Comparison of ENCODE assay signal across 20 cellular contexts in the genomic region with DNA sequence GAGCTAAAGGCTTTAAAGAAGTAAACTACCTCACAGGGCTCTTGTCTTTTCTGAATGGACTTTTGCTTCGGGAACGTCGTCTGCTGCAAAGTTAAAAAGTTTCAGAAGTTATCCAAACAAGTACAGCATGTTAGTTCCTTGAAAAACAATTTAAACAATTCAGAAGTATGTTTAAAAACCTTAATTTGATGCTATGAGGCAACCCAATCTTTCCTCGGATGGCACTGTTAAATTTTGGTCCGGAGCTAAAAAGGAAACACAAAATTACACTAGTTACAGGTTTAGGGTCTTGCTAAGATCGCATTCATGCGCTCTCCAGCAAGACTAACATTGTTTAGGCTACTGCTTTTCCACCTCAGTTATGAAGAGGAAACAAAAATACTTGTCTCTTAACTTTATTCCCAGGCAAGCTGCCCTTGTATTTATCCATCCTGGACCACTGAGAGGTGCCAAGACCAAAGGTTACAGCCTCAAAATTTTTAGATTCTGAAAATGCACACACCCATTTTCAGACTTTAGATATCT.
"Had no signal": no experiment of that assay in that cellular context is flagged by ENCODE, and none has a peak within 500 bp of the region (broad histone marks: within the 10 kb centered on the region; RNA-seq: fewer than 3 reads in every experiment).

No MANE protein-coding gene starts in this region.

- H3K9ac ChIP-seq: neural progenitor cell had no signal

- H3K9me3 ChIP-seq: body of pancreas, lower lobe of right lung, prostate gland, right atrium auricular region, tibial artery had no signal

- H3K27ac ChIP-seq: body of pancreas, cardiac muscle cell, lower lobe of right lung, neural progenitor cell, prostate gland, right atrium auricular region, tibial artery, VCaP had no signal

- FAIRE-seq: endometrium, keratinocyte had no signal

- H3K27ac Mint-ChIP-seq: activated CD4-positive, alpha-beta memory T cell treated with anti-CD3 and anti-CD28 coated beads, Interleukin-2, amount 10 ng/mL, durations not matched to agents 7 days and 5 days; activated CD4-positive, alpha-beta T cell treated with anti-CD3 and anti-CD28 coated beads, Interleukin-2, amount 10 ng/mL, durations not matched to agents 24 days and 14 days; activated T-helper 17 cell treated with anti-CD3 and anti-CD28 coated beads, Interleukin-2, amount 50 U/mL, for 72 hours; neural progenitor cell; T-helper 2 cell treated with Interferon-gamma antibody and Interleukin-4, amounts not matched to agents 5 μg/mL and 100 μg/mL, for 36 hours had no signal

- DNase-seq: activated CD4-positive, alpha-beta memory T cell treated with anti-CD3 and anti-CD28 coated beads, Interleukin-2, amount 10 ng/mL, durations not matched to agents 7 days and 5 days; activated CD4-positive, alpha-beta T cell treated with anti-CD3 and anti-CD28 coated beads, Interleukin-2, amount 10 ng/mL, durations not matched to agents 24 days and 14 days; activated naive CD4-positive, alpha-beta T cell treated with Interleukin-2 at 50 U/mL for 16 hours; body of pancreas; foreskin fibroblast; lower lobe of right lung; naive B cell; stimulated activated CD4-positive, alpha-beta T cell treated with anti-CD3 and anti-CD28 coated beads, Interleukin-12 subunit alpha, Interleukin-12 subunit beta, amount 100 ng/mL, for 4 hours; stimulated activated CD4-positive, alpha-beta T cell treated with anti-CD3 and anti-CD28 coated beads, Interleukin-4, amount 100 ng/mL, for 4 hours; tibial artery had no signal

- ATAC-seq: body of pancreas, lower lobe of right lung had no signal

- H3K4me1 ChIP-seq: neural progenitor cell had no signal

- H3K4me1 Mint-ChIP-seq: neural progenitor cell had no signal

- H3K9me3 Mint-ChIP-seq: activated CD4-positive, alpha-beta memory T cell treated with anti-CD3 and anti-CD28 coated beads, Interleukin-2, amount 10 ng/mL, durations not matched to agents 7 days and 5 days; activated CD4-positive, alpha-beta T cell treated with anti-CD3 and anti-CD28 coated beads, Interleukin-2, amount 10 ng/mL, durations not matched to agents 24 days and 14 days; activated T-helper 17 cell treated with anti-CD3 and anti-CD28 coated beads, Interleukin-2, amount 50 U/mL, for 72 hours; naive B cell; neural progenitor cell; stimulated activated naive CD8-positive, alpha-beta T cell treated with anti-CD3 and anti-CD28 coated beads, Interleukin-15, Interleukin-2, amounts not matched to agents 100 ng/mL and 50 ng/mL, for 24 hours; T-helper 2 cell treated with Interferon-gamma antibody and Interleukin-4, amounts not matched to agents 5 μg/mL and 100 μg/mL, for 36 hours had no signal

- H3K4me2 ChIP-seq: neural progenitor cell had no signal

- H2AFZ ChIP-seq: neural progenitor cell had no signal

- H3K27me3 ChIP-seq: body of pancreas, cardiac muscle cell, neural progenitor cell, right atrium auricular region, tibial artery had no signal

- H3K4me3 Mint-ChIP-seq: activated CD4-positive, alpha-beta memory T cell treated with anti-CD3 and anti-CD28 coated beads, Interleukin-2, amount 10 ng/mL, durations not matched to agents 7 days and 5 days; activated CD4-positive, alpha-beta T cell treated with anti-CD3 and anti-CD28 coated beads, Interleukin-2, amount 10 ng/mL, durations not matched to agents 24 days and 14 days; neural progenitor cell; stimulated activated naive CD8-positive, alpha-beta T cell treated with anti-CD3 and anti-CD28 coated beads, Interleukin-15, Interleukin-2, amounts not matched to agents 100 ng/mL and 50 ng/mL, for 24 hours; T-helper 2 cell treated with Interferon-gamma antibody and Interleukin-4, amounts not matched to agents 5 μg/mL and 100 μg/mL, for 36 hours had no signal

- H3K27me3 Mint-ChIP-seq: activated CD4-positive, alpha-beta memory T cell treated with anti-CD3 and anti-CD28 coated beads, Interleukin-2, amount 10 ng/mL, durations not matched to agents 7 days and 5 days; activated CD4-positive, alpha-beta T cell treated with anti-CD3 and anti-CD28 coated beads, Interleukin-2, amount 10 ng/mL, durations not matched to agents 24 days and 14 days; activated T-helper 17 cell treated with anti-CD3 and anti-CD28 coated beads, Interleukin-2, amount 50 U/mL, for 72 hours; naive B cell; stimulated activated naive CD8-positive, alpha-beta T cell treated with anti-CD3 and anti-CD28 coated beads, Interleukin-15, Interleukin-2, amounts not matched to agents 100 ng/mL and 50 ng/mL, for 24 hours had no signal

- H3K4me3 ChIP-seq: body of pancreas, cardiac muscle cell, lower lobe of right lung, neural progenitor cell, prostate gland, right atrium auricular region, tibial artery had no signal
